ENCODE assay signal across 13 cellular contexts in genomic region chr4:169745291-169745690, GRCh38. TPM values are rescaled to one million over a fixed set of nuclear protein-coding genes. Genes with fewer than 3 reads are reported as not detected.
DNase-seq lines count a peak whose midpoint lies in the region; ATAC-seq and TF ChIP-seq lines count a peak whose summit lies in the region.
"Had no signal": no experiment of that assay in that cellular context is flagged by ENCODE, and none has a peak within 500 bp of the region (broad histone marks: within the 10 kb centered on the region; RNA-seq: fewer than 3 reads in every experiment).

No MANE protein-coding gene starts in this region.

- H3K4me1 ChIP-seq in osteoblast (ENCODE audit: insufficient read depth, low read length): peaks cover 12% of the 10 kb centered on the region

- H3K4me3 ChIP-seq in osteoblast (ENCODE audit: insufficient read depth, low read length): peak overlapping the region; percentile 21

- peak; percentile 78 for DNase-seq in EH (ENCODE audit: low read depth)
- DNase-seq in MV-4-11 (lab: John Stamatoyannopoulos, UW): peak; percentile 21
- DNase-seq in dedifferentiated amniotic fluid mesenchymal stem cell (ENCODE audit: extremely low spot score): peak; percentile 31
- peak; percentile 81 for DNase-seq in osteoblast (ENCODE audit: insufficient read length, low spot score, missing footprints)
- DNase-seq in germinal center (ENCODE audit: low spot score): no peak
- no peak for DNase-seq in NCI-H187 treated with DMSO at 0.1 percent for 48 hours (lab: John Stamatoyannopoulos, UW)
- DNase-seq: activated CD4-positive, alpha-beta T cell treated with anti-CD3 and anti-CD28 coated beads for 4 hours; anterior cingulate cortex; NCI-H2081; occipital lobe; T-helper 2 cell had no signal

- H3K79me2 ChIP-seq in osteoblast (ENCODE audit: insufficient read depth, low read length): peaks cover 3% of the 10 kb centered on the region

- H3K36me3 ChIP-seq in osteoblast (ENCODE audit: insufficient read depth, low read length): peaks cover under 1% of the 10 kb centered on the region

- no peaks in the 10 kb centered on the region for H3K9me3 ChIP-seq in osteoblast (ENCODE audit: low read depth, low read length)

- no peaks in the 10 kb centered on the region for H4K20me1 ChIP-seq in osteoblast (ENCODE audit: insufficient read depth, low read length)

- peak overlapping the region; percentile 53 for H3K27ac ChIP-seq in osteoblast (ENCODE audit: low read depth, low read length)

- peak overlapping the region; percentile 58 for H3K4me2 ChIP-seq in osteoblast (ENCODE audit: insufficient read depth, low read length)

- no peak overlapping the region for H2AFZ ChIP-seq in osteoblast (ENCODE audit: low read length)

- ATAC-seq in GM21723 (IDR thresholded peaks at IDR 0.05; ENCODE audit: unreplicated experiment) (no peak), HG03442 (IDR thresholded peaks at IDR 0.05; ENCODE audit: unreplicated experiment) (no peak)

- H3K27me3 ChIP-seq in osteoblast (ENCODE audit: insufficient read depth, low read length): no peaks in the 10 kb centered on the region

- no peak for TF ChIP-seq CTCF in osteoblast (IDR thresholded peaks at IDR 0.05; ENCODE audit: extremely low read depth, low read depth, low read length)

RNA-seq across cellular contexts. Expression of gene HPF1, which starts 12.5 kb away (rescaled TPM):
- total RNA-seq in osteoblast: 18.9 and 20.6 TPM in 2 replicates

Comparison
In these comparisons a context has a peak if more than half of its experiments do, and no peak if none do; other contexts are left out.
1. DNase-seq: peak in EH (single experiment), MV-4-11 (single experiment), dedifferentiated amniotic fluid mesenchymal stem cell (single experiment) and osteoblast (single experiment); none in germinal center (single experiment) and NCI-H187 treated with DMSO at 0.1 percent for 48 hours (single experiment).